8 cellular contexts compared by ENCODE assay signal in the genomic region with DNA sequence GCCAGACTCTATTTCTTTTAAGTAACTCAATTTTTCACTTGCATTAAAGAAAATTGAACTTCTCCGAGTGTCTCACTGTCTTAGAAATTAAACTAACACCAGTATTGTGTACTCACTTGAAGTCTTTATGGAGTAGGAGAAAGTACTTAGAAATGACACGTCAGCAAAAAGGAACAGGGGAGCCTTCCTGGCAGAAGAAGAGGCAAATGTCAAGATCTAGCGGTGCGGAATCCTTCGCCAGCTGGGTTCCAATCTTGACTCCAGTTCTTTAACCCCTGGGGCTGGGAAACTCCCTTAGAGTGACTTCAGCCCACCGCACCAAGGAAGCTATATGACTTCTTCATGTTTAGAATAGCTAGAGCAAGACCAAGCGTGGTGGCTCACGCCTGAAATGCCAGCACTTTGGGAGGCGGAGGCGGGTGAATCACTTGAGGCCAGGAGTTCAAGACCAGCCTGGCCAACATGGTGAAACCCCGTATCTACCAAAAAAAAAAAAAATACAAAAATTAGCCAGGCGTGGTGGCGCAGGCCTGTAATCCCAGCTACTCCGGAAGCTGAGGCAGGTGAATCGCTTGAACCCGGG. TPM values are rescaled to one million over a fixed set of nuclear protein-coding genes. Genes with fewer than 3 reads are reported as not detected.
DNase-seq lines count a peak whose midpoint lies in the region; ATAC-seq and TF ChIP-seq lines count a peak whose summit lies in the region.

No MANE protein-coding gene starts in this region.

- no peaks in the 10 kb centered on the region for H3K27me3 ChIP-seq in gastrocnemius medialis

- peaks cover 10 to 20% of the 10 kb centered on the region in 2 donors for H3K4me1 ChIP-seq in gastrocnemius medialis

- ATAC-seq in gastrocnemius medialis (no peak), GM21423 (IDR thresholded peaks at IDR 0.05; ENCODE audit: unreplicated experiment) (no peak)

- DNase-seq in DMS 273 (lab: John Stamatoyannopoulos, UW; ENCODE audit: unreplicated experiment), result peak; percentile 3
- no peak for DNase-seq in DMS 273 treated with DMSO at 0.1 percent for 48 hours (lab: John Stamatoyannopoulos, UW)
- DNase-seq in activated CD8-positive, alpha-beta memory T cell treated with anti-CD3 and anti-CD28 coated beads, Interleukin-2, amount 50 U/mL, for 4 hours, result peak; percentile 42
- peak; percentile 48 for DNase-seq in fibroblast of villous mesenchyme (ENCODE audit: low read depth)
- DNase-seq in gastrocnemius medialis, result no peak
- DNase-seq in NCI-H146 treated with DMSO at 0.1 percent for 48 hours (lab: John Stamatoyannopoulos, UW; ENCODE audit: unreplicated experiment), result no peak
- no peak for DNase-seq in SW480 (ENCODE audit: low spot score)

- intact Hi-C loops in gastrocnemius medialis (cut with DNase I; ENCODE audit: low total_unique reads), result no loop called here

- peak overlapping the region; percentile 89 to 98 (median 92) for H3K27ac ChIP-seq in gastrocnemius medialis

- no peaks in the 10 kb centered on the region for H3K36me3 ChIP-seq in gastrocnemius medialis

- TF ChIP-seq CTCF in fibroblast of villous mesenchyme (IDR thresholded peaks at IDR 0.05; ENCODE audit: insufficient read depth, low read depth, low read length) (no peak), gastrocnemius medialis (IDR thresholded peaks at IDR 0.05 in 4 of 5, conservative IDR thresholded peaks at IDR 0.05 in 1 of 5) (no peak)

- H3K4me3 ChIP-seq in fibroblast of villous mesenchyme (ENCODE audit: low read depth, low read length) (peak overlapping the region; percentile 98), gastrocnemius medialis (peak overlapping the region; percentile 72 to 80 (median 78))

- H3K9me3 ChIP-seq in gastrocnemius medialis, result no peaks in the 10 kb centered on the region

- in situ Hi-C loops in gastrocnemius medialis (cut with MboI; ENCODE audit: low sequenced_read_pairs in 4 of 4), result no loop called here

- no peak for TF ChIP-seq POLR2A in gastrocnemius medialis (IDR thresholded peaks at IDR 0.05)

RNA-seq across cellular contexts. Expression of gene WBP11, which starts 34.4 kb away (rescaled TPM):
- 11.0 and 15.5 TPM in 2 replicates for total RNA-seq in fibroblast of villous mesenchyme
- total RNA-seq in gastrocnemius medialis, result 10 to 100 TPM; 20.2 to 39.5 (median 28.4) TPM

RNA-seq across cellular contexts. Expression of gene C12orf60, which starts 34.6 kb away (rescaled TPM):
- 0.32 and 0.86 TPM in 2 replicates for total RNA-seq in fibroblast of villous mesenchyme
- total RNA-seq in gastrocnemius medialis, result 1 to 10 TPM in 1 of 4 donors, under 1 TPM in 1, not detected in 2; 0.33 to 3.8 TPM

RNA-seq across cellular contexts. Expression of gene SMCO3, which starts 45.1 kb away (rescaled TPM):
- under 0.01 and 0.32 TPM in 2 replicates for total RNA-seq in fibroblast of villous mesenchyme
- under 1 TPM in 1 of 4 donors, not detected in 3; 0.12 TPM for total RNA-seq in gastrocnemius medialis

Comparison
In these comparisons a context has a peak if more than half of its experiments do, and no peak if none do; other contexts are left out.
1. DNase-seq: peak in DMS 273 (single experiment), activated CD8-positive, alpha-beta memory T cell treated with anti-CD3 and anti-CD28 coated beads, Interleukin-2, amount 50 U/mL, for 4 hours (single experiment) and fibroblast of villous mesenchyme (single experiment); none in DMS 273 treated with DMSO at 0.1 percent for 48 hours (single experiment), gastrocnemius medialis (0 of 2), NCI-H146 treated with DMSO at 0.1 percent for 48 hours (single experiment) and SW480 (single experiment).